In genomic region chr3:28989646-28990089, GRCh38 we compare ENCODE assay signal across 11 cellular contexts.
DNase-seq lines count a peak whose midpoint lies in the region; ATAC-seq and TF ChIP-seq lines count a peak whose summit lies in the region.
"Had no signal": no experiment of that assay in that cellular context is flagged by ENCODE, and none has a peak within 500 bp of the region (broad histone marks: within the 10 kb centered on the region; RNA-seq: fewer than 3 reads in every experiment).

No MANE protein-coding gene starts in this region.

- H3K9me3 Mint-ChIP-seq in CD8-positive, alpha-beta T cell, result no peaks in the 10 kb centered on the region
- peaks cover 5% of the 10 kb centered on the region for H3K9me3 Mint-ChIP-seq in activated T-helper 1 cell treated with anti-CD3 and anti-CD28 coated beads, Interleukin-12 subunit alpha, Interleukin-12 subunit beta, Interleukin-2, Interleukin-4 antibody, amounts not matched to agents 30 ng/mL and 10 ng/mL and 1 ng/mL, durations not matched to agents 14 hours and 24 hours and 36 hours

- no peaks in the 10 kb centered on the region for H3K4me1 ChIP-seq in stomach
- no peaks in the 10 kb centered on the region for H3K4me1 ChIP-seq in CD8-positive, alpha-beta T cell (ENCODE audit: insufficient read depth, low read length)

- no peaks in the 10 kb centered on the region for H3K27me3 Mint-ChIP-seq in CD8-positive, alpha-beta T cell (ENCODE audit: low read depth)
- no peaks in the 10 kb centered on the region for H3K27me3 Mint-ChIP-seq in activated T-helper 1 cell treated with anti-CD3 and anti-CD28 coated beads, Interleukin-12 subunit alpha, Interleukin-12 subunit beta, Interleukin-2, Interleukin-4 antibody, amounts not matched to agents 30 ng/mL and 10 ng/mL and 1 ng/mL, durations not matched to agents 14 hours and 24 hours and 36 hours (ENCODE audit: insufficient read depth)
- H3K27me3 Mint-ChIP-seq: memory B cell had no signal

- TF ChIP-seq CTCF in choroid plexus epithelial cell (conservative IDR thresholded peaks at IDR 0.05; ENCODE audit: low read depth, low read length) (no peak), stomach (IDR thresholded peaks at IDR 0.05) (no peak)
- no peak for TF ChIP-seq CTCF in CD8-positive, alpha-beta T cell (IDR thresholded peaks at IDR 0.05)

- H3K36me3 ChIP-seq in stomach, result no peaks in the 10 kb centered on the region
- no peaks in the 10 kb centered on the region for H3K36me3 ChIP-seq in CD8-positive, alpha-beta T cell (ENCODE audit: insufficient read depth, low read length)

- H3K27me3 ChIP-seq in stomach, result no peaks in the 10 kb centered on the region
- no peaks in the 10 kb centered on the region for H3K27me3 ChIP-seq in CD8-positive, alpha-beta T cell (ENCODE audit: insufficient read depth, low read length)

- CTCF ChIA-PET in CD8-positive, alpha-beta T cell (lab: Charles Lee), result no interaction called here

- DNase-seq in choroid plexus epithelial cell (ENCODE audit: low read depth) (peak; percentile 4), stomach (no peak)
- DNase-seq in CD8-positive, alpha-beta T cell, result no peak
- DNase-seq in activated CD8-positive, alpha-beta memory T cell treated with anti-CD3 and anti-CD28 coated beads for 24 hours, result no peak
- no peak for DNase-seq in activated T-helper 1 cell treated with anti-CD3 and anti-CD28 coated beads, Interleukin-12 subunit alpha, Interleukin-12 subunit beta, Interleukin-2, Interleukin-4 antibody, amounts not matched to agents 30 ng/mL and 10 ng/mL and 1 ng/mL, durations not matched to agents 14 hours and 24 hours and 36 hours (ENCODE audit: low spot score)
- DNase-seq: stimulated activated CD4-positive, alpha-beta T cell treated with anti-CD3 and anti-CD28 coated beads, Interleukin-4, amount 100 ng/mL, for 24 hours had no signal

- no peaks in the 10 kb centered on the region for H3K36me3 Mint-ChIP-seq in CD8-positive, alpha-beta T cell
- no peaks in the 10 kb centered on the region for H3K36me3 Mint-ChIP-seq in activated T-helper 1 cell treated with anti-CD3 and anti-CD28 coated beads, Interleukin-12 subunit alpha, Interleukin-12 subunit beta, Interleukin-2, Interleukin-4 antibody, amounts not matched to agents 30 ng/mL and 10 ng/mL and 1 ng/mL, durations not matched to agents 14 hours and 24 hours and 36 hours (ENCODE audit: low read depth)
- H3K36me3 Mint-ChIP-seq: memory B cell had no signal

- H3K27ac ChIP-seq in stomach, result no peak overlapping the region
- H3K27ac ChIP-seq in CD8-positive, alpha-beta T cell (ENCODE audit: low read depth, low read length), result no peak overlapping the region
- H3K27ac ChIP-seq: VCaP had no signal

- H3K4me3 Mint-ChIP-seq in CD8-positive, alpha-beta T cell, result no peak overlapping the region
- H3K4me3 Mint-ChIP-seq in activated T-helper 1 cell treated with anti-CD3 and anti-CD28 coated beads, Interleukin-12 subunit alpha, Interleukin-12 subunit beta, Interleukin-2, Interleukin-4 antibody, amounts not matched to agents 30 ng/mL and 10 ng/mL and 1 ng/mL, durations not matched to agents 14 hours and 24 hours and 36 hours, result no peak overlapping the region
- H3K4me3 Mint-ChIP-seq: memory B cell had no signal

- no peak overlapping the region for H3K27ac Mint-ChIP-seq in CD8-positive, alpha-beta T cell
- H3K27ac Mint-ChIP-seq in activated T-helper 1 cell treated with anti-CD3 and anti-CD28 coated beads, Interleukin-12 subunit alpha, Interleukin-12 subunit beta, Interleukin-2, Interleukin-4 antibody, amounts not matched to agents 30 ng/mL and 10 ng/mL and 1 ng/mL, durations not matched to agents 14 hours and 24 hours and 36 hours, result no peak overlapping the region
- H3K27ac Mint-ChIP-seq: memory B cell had no signal

- intact Hi-C loops in stomach (cut with DNase I; ENCODE audit: low total_unique reads), result no loop called here
- intact Hi-C loops in CD8-positive, alpha-beta T cell (cut with DNase I, micrococcal nuclease), result no loop called here
- intact Hi-C loops in activated T-helper 1 cell treated with anti-CD3 and anti-CD28 coated beads, Interleukin-12 subunit alpha, Interleukin-12 subunit beta, Interleukin-2, Interleukin-4 antibody, amounts not matched to agents 30 ng/mL and 10 ng/mL and 1 ng/mL, durations not matched to agents 14 hours and 24 hours and 36 hours (cut with micrococcal nuclease), result no loop called here

- no peaks in the 10 kb centered on the region for H3K4me1 Mint-ChIP-seq in CD8-positive, alpha-beta T cell (ENCODE audit: low read depth)
- H3K4me1 Mint-ChIP-seq in activated T-helper 1 cell treated with anti-CD3 and anti-CD28 coated beads, Interleukin-12 subunit alpha, Interleukin-12 subunit beta, Interleukin-2, Interleukin-4 antibody, amounts not matched to agents 30 ng/mL and 10 ng/mL and 1 ng/mL, durations not matched to agents 14 hours and 24 hours and 36 hours (ENCODE audit: low read depth), result peaks cover 11% of the 10 kb centered on the region
- H3K4me1 Mint-ChIP-seq: memory B cell had no signal

- peak; percentile 93 for ATAC-seq in GM18505 (IDR thresholded peaks at IDR 0.05; ENCODE audit: unreplicated experiment)
- ATAC-seq in GM21447 (IDR thresholded peaks at IDR 0.05; ENCODE audit: unreplicated experiment), result peak; percentile 91
- peak; percentile 69 for ATAC-seq in HG03280 (IDR thresholded peaks at IDR 0.05; ENCODE audit: unreplicated experiment)
- no peak for ATAC-seq in CD8-positive, alpha-beta T cell

- POLR2A ChIA-PET in CD8-positive, alpha-beta T cell (lab: Charles Lee), result no interaction called here

- TF ChIP-seq POLR2A in GM18505 (IDR thresholded peaks at IDR 0.05; ENCODE audit: borderline replicate concordance, extremely low read depth, insufficient read depth, insufficient read length), result no peak
- no peak for TF ChIP-seq POLR2A in stomach (IDR thresholded peaks at IDR 0.05)

- whole genome bisulfite sequencing in stomach, 5 donors, result 47 to 73% (median 60%) methylated on average over 2 of the region's 2 CpGs

- no peak for TF ChIP-seq EP300 in stomach (IDR thresholded peaks at IDR 0.05)

- H3K9me3 ChIP-seq in stomach, result peaks cover 0 to 4% (median 0%) of the 10 kb centered on the region in 4 donors
- no peaks in the 10 kb centered on the region for H3K9me3 ChIP-seq in CD8-positive, alpha-beta T cell (ENCODE audit: low read length)

- H3K4me3 ChIP-seq in choroid plexus epithelial cell (ENCODE audit: low read depth, low read length), result no peak overlapping the region
- no peak overlapping the region for H3K4me3 ChIP-seq in stomach
- H3K4me3 ChIP-seq in CD8-positive, alpha-beta T cell (ENCODE audit: low read depth, low read length), result no peak overlapping the region
